1 cellular context compared by ENCODE assay signal in the genomic region with DNA sequence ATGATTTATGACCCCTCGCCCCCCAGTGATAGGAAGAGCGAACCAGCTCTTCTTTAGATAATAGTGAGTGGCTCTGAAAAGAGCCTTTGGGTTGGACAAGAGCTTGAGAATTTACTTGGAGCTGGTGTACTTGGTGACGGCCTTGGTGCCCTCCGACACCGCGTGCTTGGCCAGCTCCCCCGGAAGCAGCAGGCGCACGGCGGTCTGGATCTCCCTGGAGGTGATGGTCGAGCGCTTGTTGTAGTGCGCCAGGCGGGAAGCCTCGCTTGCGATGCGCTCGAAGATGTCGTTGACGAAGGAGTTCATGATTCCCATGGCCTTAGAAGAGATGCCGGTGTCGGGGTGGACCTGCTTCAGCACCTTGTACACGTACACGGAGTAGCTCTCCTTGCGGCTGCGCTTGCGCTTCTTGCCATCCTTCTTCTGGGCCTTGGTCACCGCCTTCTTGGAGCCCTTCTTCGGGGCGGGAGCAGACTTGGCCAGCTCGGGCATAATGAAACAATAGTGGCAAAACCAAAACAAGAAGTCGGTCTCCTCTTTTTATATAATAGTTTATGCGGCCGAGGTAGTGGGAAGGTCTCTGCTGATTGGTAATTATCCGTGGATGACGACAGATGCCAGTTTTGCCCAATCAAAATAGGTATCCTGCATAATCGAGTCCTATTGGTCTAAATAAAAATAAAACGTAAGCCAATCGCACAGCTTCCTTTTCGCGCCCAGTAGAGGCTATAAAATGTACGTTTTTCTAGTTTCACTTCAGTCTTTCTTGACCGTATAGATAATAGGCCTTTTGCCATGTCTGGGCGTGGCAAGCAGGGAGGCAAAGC.
TF ChIP-seq lines count a peak whose summit lies in the region.
"Not testable (repeated sequence)": the region's sequence is repeated elsewhere in the genome, so short reads cannot be mapped to it uniquely, and the experiment has no call there.

No MANE protein-coding gene starts in this region.

TF ChIP-seq in K562, 482 proteins besides CTCF, POLR2A, EP300 and RAD21 (continued from another document and continues in another):
- TF ChIP-seq, protein P1, sequence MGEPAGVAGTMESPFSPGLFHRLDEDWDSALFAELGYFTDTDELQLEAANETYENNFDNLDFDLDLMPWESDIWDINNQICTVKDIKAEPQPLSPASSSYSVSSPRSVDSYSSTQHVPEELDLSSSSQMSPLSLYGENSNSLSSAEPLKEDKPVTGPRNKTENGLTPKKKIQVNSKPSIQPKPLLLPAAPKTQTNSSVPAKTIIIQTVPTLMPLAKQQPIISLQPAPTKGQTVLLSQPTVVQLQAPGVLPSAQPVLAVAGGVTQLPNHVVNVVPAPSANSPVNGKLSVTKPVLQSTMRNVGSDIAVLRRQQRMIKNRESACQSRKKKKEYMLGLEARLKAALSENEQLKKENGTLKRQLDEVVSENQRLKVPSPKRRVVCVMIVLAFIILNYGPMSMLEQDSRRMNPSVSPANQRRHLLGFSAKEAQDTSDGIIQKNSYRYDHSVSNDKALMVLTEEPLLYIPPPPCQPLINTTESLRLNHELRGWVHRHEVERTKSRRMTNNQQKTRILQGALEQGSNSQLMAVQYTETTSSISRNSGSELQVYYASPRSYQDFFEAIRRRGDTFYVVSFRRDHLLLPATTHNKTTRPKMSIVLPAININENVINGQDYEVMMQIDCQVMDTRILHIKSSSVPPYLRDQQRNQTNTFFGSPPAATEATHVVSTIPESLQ (CRISPR knock-in tag; IDR thresholded peaks at IDR 0.05), result peak; percentile 80
- TF ChIP-seq, protein P2, sequence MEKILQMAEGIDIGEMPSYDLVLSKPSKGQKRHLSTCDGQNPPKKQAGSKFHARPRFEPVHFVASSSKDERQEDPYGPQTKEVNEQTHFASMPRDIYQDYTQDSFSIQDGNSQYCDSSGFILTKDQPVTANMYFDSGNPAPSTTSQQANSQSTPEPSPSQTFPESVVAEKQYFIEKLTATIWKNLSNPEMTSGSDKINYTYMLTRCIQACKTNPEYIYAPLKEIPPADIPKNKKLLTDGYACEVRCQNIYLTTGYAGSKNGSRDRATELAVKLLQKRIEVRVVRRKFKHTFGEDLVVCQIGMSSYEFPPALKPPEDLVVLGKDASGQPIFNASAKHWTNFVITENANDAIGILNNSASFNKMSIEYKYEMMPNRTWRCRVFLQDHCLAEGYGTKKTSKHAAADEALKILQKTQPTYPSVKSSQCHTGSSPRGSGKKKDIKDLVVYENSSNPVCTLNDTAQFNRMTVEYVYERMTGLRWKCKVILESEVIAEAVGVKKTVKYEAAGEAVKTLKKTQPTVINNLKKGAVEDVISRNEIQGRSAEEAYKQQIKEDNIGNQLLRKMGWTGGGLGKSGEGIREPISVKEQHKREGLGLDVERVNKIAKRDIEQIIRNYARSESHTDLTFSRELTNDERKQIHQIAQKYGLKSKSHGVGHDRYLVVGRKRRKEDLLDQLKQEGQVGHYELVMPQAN (IDR thresholded peaks at IDR 0.05; ENCODE audit: borderline replicate concordance), result peak; percentile 85
- TF ChIP-seq L3MBTL2 (IDR thresholded peaks at IDR 0.05) (peak; percentile 87), POLR2AphosphoS2 (IDR thresholded peaks at IDR 0.05; ENCODE audit: low read length) (peak; percentile 53; the same call in 1 of the 2 replicates), ZNF431 (CRISPR knock-in tag; IDR thresholded peaks at IDR 0.05) (peak; percentile 9; the same call in 1 of the 2 replicates), RBBP5 (IDR thresholded peaks at IDR 0.05; ENCODE audit: borderline replicate concordance, insufficient read depth, low read length, poor library complexity, severe bottlenecking) (peak; percentile 67), FOXM1 (IDR thresholded peaks at IDR 0.05; ENCODE audit: low read depth) (peak; percentile 96), FOXM1 (CRISPR knock-in tag; IDR thresholded peaks at IDR 0.05; ENCODE audit: low read depth) (peak; percentile 93), YY1 (IDR thresholded peaks at IDR 0.05; ENCODE audit: borderline replicate concordance in 1 of 3, control insufficient read depth in 1 of 3, extremely low read depth in 1 of 3, insufficient read depth in 3 of 3, insufficient read length in 1 of 3, insufficient replicate concordance in 2 of 3, low read depth in 1 of 3, low read length in 2 of 3) (peak in 1 of 3 experiments; percentile 61), FIP1L1 (IDR thresholded peaks at IDR 0.05; ENCODE audit: low read depth, low read length, poor library complexity, severe bottlenecking) (peak; percentile 92), CEBPB (tag; IDR thresholded peaks at IDR 0.05) (0 out of 2 replicates have a peak, but pooled peaks have one; percentile 52), RNF2 (IDR thresholded peaks at IDR 0.05) (peak; percentile 82), MAFK (IDR thresholded peaks at IDR 0.05; ENCODE audit: low read length) (0 out of 2 replicates have a peak, but pooled peaks have one; percentile 4), KHSRP (IDR thresholded peaks at IDR 0.05) (peak; percentile 49; the same call in 1 of the 2 replicates), ZBTB17 (CRISPR knock-in tag; IDR thresholded peaks at IDR 0.05) (peak; percentile 58), ETV5 (CRISPR knock-in tag; IDR thresholded peaks at IDR 0.05; ENCODE audit: low read depth) (peak; percentile 84; the same call in 1 of the 2 replicates), TOE1 (IDR thresholded peaks at IDR 0.05; ENCODE audit: borderline replicate concordance) (peak; percentile 41; the same call in 1 of the 2 replicates), TOE1 (CRISPR knock-in tag; IDR thresholded peaks at IDR 0.05; ENCODE audit: borderline replicate concordance, low read depth) (peak; percentile 68; the same call in 1 of the 2 replicates), CREB1 (IDR thresholded peaks at IDR 0.05) (peak; percentile 74; the same call in 1 of the 2 replicates), CEBPG (tag; conservative IDR thresholded peaks at IDR 0.05 in 1 of 2, IDR thresholded peaks at IDR 0.05 in 1 of 2) (peak in 1 of 2 experiments; percentile 74; a peak in 2 of 4 replicates), NR2C2 (CRISPR knock-in tag; IDR thresholded peaks at IDR 0.05) (peak; percentile 67), NR2C2 (tag; IDR thresholded peaks at IDR 0.05) (peak; percentile 58; the same call in 1 of the 2 replicates), MCM7 (IDR thresholded peaks at IDR 0.05) (0 out of 4 replicates have a peak, but pooled peaks of 1 of the 2 experiments have one; percentile 19), GTF2F1 (IDR thresholded peaks at IDR 0.05; ENCODE audit: low read depth, low read length) (peak; percentile 97), SMAD1 (IDR thresholded peaks at IDR 0.05; ENCODE audit: low read depth, low read length, partially characterized antibody) (peak; percentile 76), ZNF175 (CRISPR knock-in tag; IDR thresholded peaks at IDR 0.05; ENCODE audit: low read depth) (peak; percentile 14; the same call in 1 of the 2 replicates), BCOR (IDR thresholded peaks at IDR 0.05) (0 out of 2 replicates have a peak, but pooled peaks have one; percentile 34), SP1 (CRISPR knock-in tag; IDR thresholded peaks at IDR 0.05) (peak; percentile 55), RBFOX2 (IDR thresholded peaks at IDR 0.05; ENCODE audit: low read depth, low read length) (peak; percentile 91), SOX6 (IDR thresholded peaks at IDR 0.05) (0 out of 2 replicates have a peak, but pooled peaks have one; percentile 7), SMARCE1 (IDR thresholded peaks at IDR 0.05) (peak; percentile 17; the same call in 1 of the 2 replicates), ASH1L (IDR thresholded peaks at IDR 0.05; ENCODE audit: borderline replicate concordance, low read depth, partially characterized antibody) (peak; percentile 85)
- TF ChIP-seq, protein P3, sequence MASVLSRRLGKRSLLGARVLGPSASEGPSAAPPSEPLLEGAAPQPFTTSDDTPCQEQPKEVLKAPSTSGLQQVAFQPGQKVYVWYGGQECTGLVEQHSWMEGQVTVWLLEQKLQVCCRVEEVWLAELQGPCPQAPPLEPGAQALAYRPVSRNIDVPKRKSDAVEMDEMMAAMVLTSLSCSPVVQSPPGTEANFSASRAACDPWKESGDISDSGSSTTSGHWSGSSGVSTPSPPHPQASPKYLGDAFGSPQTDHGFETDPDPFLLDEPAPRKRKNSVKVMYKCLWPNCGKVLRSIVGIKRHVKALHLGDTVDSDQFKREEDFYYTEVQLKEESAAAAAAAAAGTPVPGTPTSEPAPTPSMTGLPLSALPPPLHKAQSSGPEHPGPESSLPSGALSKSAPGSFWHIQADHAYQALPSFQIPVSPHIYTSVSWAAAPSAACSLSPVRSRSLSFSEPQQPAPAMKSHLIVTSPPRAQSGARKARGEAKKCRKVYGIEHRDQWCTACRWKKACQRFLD (CRISPR knock-in tag; IDR thresholded peaks at IDR 0.05), result 0 out of 2 replicates have a peak, but pooled peaks have one; percentile 27
- TF ChIP-seq, protein P4, sequence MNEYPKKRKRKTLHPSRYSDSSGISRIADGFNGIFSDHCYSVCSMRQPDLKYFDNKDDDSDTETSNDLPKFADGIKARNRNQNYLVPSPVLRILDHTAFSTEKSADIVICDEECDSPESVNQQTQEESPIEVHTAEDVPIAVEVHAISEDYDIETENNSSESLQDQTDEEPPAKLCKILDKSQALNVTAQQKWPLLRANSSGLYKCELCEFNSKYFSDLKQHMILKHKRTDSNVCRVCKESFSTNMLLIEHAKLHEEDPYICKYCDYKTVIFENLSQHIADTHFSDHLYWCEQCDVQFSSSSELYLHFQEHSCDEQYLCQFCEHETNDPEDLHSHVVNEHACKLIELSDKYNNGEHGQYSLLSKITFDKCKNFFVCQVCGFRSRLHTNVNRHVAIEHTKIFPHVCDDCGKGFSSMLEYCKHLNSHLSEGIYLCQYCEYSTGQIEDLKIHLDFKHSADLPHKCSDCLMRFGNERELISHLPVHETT (CRISPR knock-in tag; conservative IDR thresholded peaks at IDR 0.05 in 1 of 2, IDR thresholded peaks at IDR 0.05 in 1 of 2), result peak in 1 of 2 experiments; percentile 48; a peak in 1 of 4 replicates
- TF ChIP-seq, protein P5, sequence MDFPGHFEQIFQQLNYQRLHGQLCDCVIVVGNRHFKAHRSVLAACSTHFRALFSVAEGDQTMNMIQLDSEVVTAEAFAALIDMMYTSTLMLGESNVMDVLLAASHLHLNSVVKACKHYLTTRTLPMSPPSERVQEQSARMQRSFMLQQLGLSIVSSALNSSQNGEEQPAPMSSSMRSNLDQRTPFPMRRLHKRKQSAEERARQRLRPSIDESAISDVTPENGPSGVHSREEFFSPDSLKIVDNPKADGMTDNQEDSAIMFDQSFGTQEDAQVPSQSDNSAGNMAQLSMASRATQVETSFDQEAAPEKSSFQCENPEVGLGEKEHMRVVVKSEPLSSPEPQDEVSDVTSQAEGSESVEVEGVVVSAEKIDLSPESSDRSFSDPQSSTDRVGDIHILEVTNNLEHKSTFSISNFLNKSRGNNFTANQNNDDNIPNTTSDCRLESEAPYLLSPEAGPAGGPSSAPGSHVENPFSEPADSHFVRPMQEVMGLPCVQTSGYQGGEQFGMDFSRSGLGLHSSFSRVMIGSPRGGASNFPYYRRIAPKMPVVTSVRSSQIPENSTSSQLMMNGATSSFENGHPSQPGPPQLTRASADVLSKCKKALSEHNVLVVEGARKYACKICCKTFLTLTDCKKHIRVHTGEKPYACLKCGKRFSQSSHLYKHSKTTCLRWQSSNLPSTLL (IDR thresholded peaks at IDR 0.05), result peak; percentile 76; the same call in 1 of the 2 replicates
- TF ChIP-seq, protein P6, sequence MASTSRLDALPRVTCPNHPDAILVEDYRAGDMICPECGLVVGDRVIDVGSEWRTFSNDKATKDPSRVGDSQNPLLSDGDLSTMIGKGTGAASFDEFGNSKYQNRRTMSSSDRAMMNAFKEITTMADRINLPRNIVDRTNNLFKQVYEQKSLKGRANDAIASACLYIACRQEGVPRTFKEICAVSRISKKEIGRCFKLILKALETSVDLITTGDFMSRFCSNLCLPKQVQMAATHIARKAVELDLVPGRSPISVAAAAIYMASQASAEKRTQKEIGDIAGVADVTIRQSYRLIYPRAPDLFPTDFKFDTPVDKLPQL (IDR thresholded peaks at IDR 0.05; ENCODE audit: extremely low read depth, insufficient read length), result peak; percentile 96
- TF ChIP-seq CREB1, CEBPG (CRISPR knock-in tag; IDR thresholded peaks at IDR 0.05): not testable (repeated sequence)
- TF ChIP-seq, protein P7, sequence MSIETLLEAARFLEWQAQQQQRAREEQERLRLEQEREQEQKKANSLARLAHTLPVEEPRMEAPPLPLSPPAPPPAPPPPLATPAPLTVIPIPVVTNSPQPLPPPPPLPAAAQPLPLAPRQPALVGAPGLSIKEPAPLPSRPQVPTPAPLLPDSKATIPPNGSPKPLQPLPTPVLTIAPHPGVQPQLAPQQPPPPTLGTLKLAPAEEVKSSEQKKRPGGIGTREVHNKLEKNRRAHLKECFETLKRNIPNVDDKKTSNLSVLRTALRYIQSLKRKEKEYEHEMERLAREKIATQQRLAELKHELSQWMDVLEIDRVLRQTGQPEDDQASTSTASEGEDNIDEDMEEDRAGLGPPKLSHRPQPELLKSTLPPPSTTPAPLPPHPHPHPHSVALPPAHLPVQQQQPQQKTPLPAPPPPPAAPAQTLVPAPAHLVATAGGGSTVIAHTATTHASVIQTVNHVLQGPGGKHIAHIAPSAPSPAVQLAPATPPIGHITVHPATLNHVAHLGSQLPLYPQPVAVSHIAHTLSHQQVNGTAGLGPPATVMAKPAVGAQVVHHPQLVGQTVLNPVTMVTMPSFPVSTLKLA (conservative IDR thresholded peaks at IDR 0.05), result peak in 1 of 2 experiments; percentile 36; a peak in 2 of 4 replicates
- TF ChIP-seq, protein P8, sequence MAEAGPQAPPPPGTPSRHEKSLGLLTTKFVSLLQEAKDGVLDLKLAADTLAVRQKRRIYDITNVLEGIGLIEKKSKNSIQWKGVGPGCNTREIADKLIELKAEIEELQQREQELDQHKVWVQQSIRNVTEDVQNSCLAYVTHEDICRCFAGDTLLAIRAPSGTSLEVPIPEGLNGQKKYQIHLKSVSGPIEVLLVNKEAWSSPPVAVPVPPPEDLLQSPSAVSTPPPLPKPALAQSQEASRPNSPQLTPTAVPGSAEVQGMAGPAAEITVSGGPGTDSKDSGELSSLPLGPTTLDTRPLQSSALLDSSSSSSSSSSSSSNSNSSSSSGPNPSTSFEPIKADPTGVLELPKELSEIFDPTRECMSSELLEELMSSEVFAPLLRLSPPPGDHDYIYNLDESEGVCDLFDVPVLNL (CRISPR knock-in tag; IDR thresholded peaks at IDR 0.05; ENCODE audit: low read depth), result peak; percentile 97
- TF ChIP-seq, protein P9, sequence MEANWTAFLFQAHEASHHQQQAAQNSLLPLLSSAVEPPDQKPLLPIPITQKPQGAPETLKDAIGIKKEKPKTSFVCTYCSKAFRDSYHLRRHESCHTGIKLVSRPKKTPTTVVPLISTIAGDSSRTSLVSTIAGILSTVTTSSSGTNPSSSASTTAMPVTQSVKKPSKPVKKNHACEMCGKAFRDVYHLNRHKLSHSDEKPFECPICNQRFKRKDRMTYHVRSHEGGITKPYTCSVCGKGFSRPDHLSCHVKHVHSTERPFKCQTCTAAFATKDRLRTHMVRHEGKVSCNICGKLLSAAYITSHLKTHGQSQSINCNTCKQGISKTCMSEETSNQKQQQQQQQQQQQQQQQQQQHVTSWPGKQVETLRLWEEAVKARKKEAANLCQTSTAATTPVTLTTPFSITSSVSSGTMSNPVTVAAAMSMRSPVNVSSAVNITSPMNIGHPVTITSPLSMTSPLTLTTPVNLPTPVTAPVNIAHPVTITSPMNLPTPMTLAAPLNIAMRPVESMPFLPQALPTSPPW (CRISPR knock-in tag; IDR thresholded peaks at IDR 0.05), result 0 out of 2 replicates have a peak, but pooled peaks have one; percentile 4
